In the genomic region with DNA sequence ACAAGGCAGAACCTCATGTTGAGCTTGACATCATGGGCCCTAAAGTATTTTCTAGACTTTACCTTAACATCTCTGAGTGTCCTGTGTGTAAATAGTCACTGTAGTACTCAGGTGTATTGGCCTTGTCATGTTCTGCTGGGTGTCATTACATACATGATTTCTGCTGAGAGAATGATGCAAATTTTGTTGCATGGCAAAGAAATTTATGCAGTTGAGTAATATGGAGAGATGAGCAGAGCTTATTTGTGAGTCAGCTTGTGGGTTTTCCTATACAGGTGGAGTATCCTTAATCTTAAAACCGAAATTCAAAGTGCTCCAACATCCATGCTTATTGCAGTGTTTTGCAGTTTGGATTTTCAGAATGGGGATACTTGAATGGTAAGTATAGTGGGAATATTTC, we compare ENCODE assay signal across 10 cellular contexts. TPM values are rescaled to one million over a fixed set of nuclear protein-coding genes. Genes with fewer than 3 reads are reported as not detected.
DNase-seq lines count a peak whose midpoint lies in the region; ATAC-seq and TF ChIP-seq lines count a peak whose summit lies in the region.
"Had no signal": no experiment of that assay in that cellular context is flagged by ENCODE, and none has a peak within 500 bp of the region (broad histone marks: within the 10 kb centered on the region; RNA-seq: fewer than 3 reads in every experiment).

No MANE protein-coding gene starts in this region.

- no peak overlapping the region for H3K4me3 ChIP-seq in neuronal stem cell (ENCODE audit: low read length in 2 of 2)
- H3K4me3 ChIP-seq: skin epidermis had no signal

- H3K4me3 Mint-ChIP-seq in Calu3 (ENCODE audit: low read depth, unreplicated experiment), result peak overlapping the region; percentile 38

- intact Hi-C loops in Calu3 (cut with micrococcal nuclease; ENCODE audit: unreplicated experiment), result loop anchor here (5.0 kb wide), 1 partner anchor 184 kb away; no protein-coding TSS in a partner anchor

- no peaks in the 10 kb centered on the region for H3K79me1 ChIP-seq in neuronal stem cell (ENCODE audit: low read depth, low read length)

- no peak for TF ChIP-seq CTCF in Calu3 (IDR thresholded peaks at IDR 0.05; ENCODE audit: unreplicated experiment)

- H3K36me3 Mint-ChIP-seq in Calu3 (ENCODE audit: insufficient read depth, unreplicated experiment), result peaks cover 12% of the 10 kb centered on the region

- H3K4me2 ChIP-seq in neuronal stem cell (ENCODE audit: insufficient read depth, low read length, poor library complexity, severe bottlenecking), result no peak overlapping the region

- H3K27ac ChIP-seq in cingulate gyrus (ENCODE audit: low read depth, low read length) (peak overlapping the region; percentile 12), neuronal stem cell (replicated peaks; ENCODE audit: low read length) (no peak overlapping the region)

- no peak overlapping the region for H3K18ac ChIP-seq in neuronal stem cell (ENCODE audit: low read length)

- H3K4ac ChIP-seq in neuronal stem cell (ENCODE audit: low read length), result no peak overlapping the region

- H4K8ac ChIP-seq in neuronal stem cell (ENCODE audit: low read depth, low read length), result no peak overlapping the region

- H2BK12ac ChIP-seq in neuronal stem cell (ENCODE audit: low read length), result no peak overlapping the region

- H2BK120ac ChIP-seq in neuronal stem cell (ENCODE audit: low read depth, low read length), result no peak overlapping the region

- peaks cover 48% of the 10 kb centered on the region for H3K4me1 Mint-ChIP-seq in Calu3 (ENCODE audit: low read depth, unreplicated experiment)

- no peak overlapping the region for H3K23ac ChIP-seq in neuronal stem cell (ENCODE audit: low read depth, low read length, poor library complexity)

- H3K14ac ChIP-seq in neuronal stem cell (ENCODE audit: low read length), result no peak overlapping the region

- H3K27ac Mint-ChIP-seq in Calu3 (ENCODE audit: unreplicated experiment), result peak overlapping the region; percentile 58

- H3K4me1 ChIP-seq in neuronal stem cell (ENCODE audit: control insufficient read depth in 2 of 2, insufficient read depth in 1 of 2, low read depth in 1 of 2, low read length in 2 of 2), result peaks cover 7 to 11% of the 10 kb centered on the region in 2 donors

- no peaks in the 10 kb centered on the region for H3K27me3 Mint-ChIP-seq in Calu3 (ENCODE audit: unreplicated experiment)

- BruUV-seq in Calu3 (replicated peaks; lab: Mats Ljungman, UMichigan), result no TSS peak

- DNase-seq in Calu3 (no peak), NCI-H446 (lab: John Stamatoyannopoulos, UW) (no peak), DMS79 treated with DMSO at 0.1 percent for 48 hours (lab: John Stamatoyannopoulos, UW) (no peak), neuronal stem cell (ENCODE audit: low spot score) (no peak), T-helper 9 cell (no peak)

- no peaks in the 10 kb centered on the region for H3K27me3 ChIP-seq in neuronal stem cell (ENCODE audit: control insufficient read depth in 3 of 3, insufficient read depth in 3 of 3, low read depth in 1 of 3, low read length in 3 of 3)

- H4K91ac ChIP-seq in neuronal stem cell (ENCODE audit: low read depth, low read length, poor library complexity), result no peak overlapping the region

- CTCF ChIA-PET in Calu3 (lab: Charles Lee), result interaction anchor here (0.6 to 1.8 kb wide), 2 partner anchors 36 to 1236 kb away, joined by 3 to 4 read pairs; no protein-coding TSS in a partner anchor

- H3K36me3 ChIP-seq in neuronal stem cell (replicated peaks in 1 of 2; ENCODE audit: control insufficient read depth in 2 of 2, insufficient read depth in 2 of 2, low read length in 2 of 2), result no peaks in the 10 kb centered on the region

- WGBS in neuronal stem cell (ENCODE audit: extremely low coverage in 2 of 2, insufficient read length in 2 of 2, insufficient replicate concordance in 1 of 2), 2 donors, result no CpG with 5 or more reads among the region's 1 CpG

- no peaks in the 10 kb centered on the region for H3K9me3 Mint-ChIP-seq in Calu3 (ENCODE audit: low read depth, unreplicated experiment)

- ATAC-seq in GM18907 (IDR thresholded peaks at IDR 0.05; ENCODE audit: unreplicated experiment) (peak; percentile 46), HG03175 (IDR thresholded peaks at IDR 0.05; ENCODE audit: unreplicated experiment) (peak; percentile 34)
- ATAC-seq: Panc1 had no signal

- H2AFZ ChIP-seq in neuronal stem cell (ENCODE audit: low read length), result no peak overlapping the region

- no peak overlapping the region for H2AK5ac ChIP-seq in neuronal stem cell (ENCODE audit: low read depth, low read length)

- H3K9ac ChIP-seq in neuronal stem cell (ENCODE audit: low read depth, low read length, poor library complexity), result no peak overlapping the region

- no peaks in the 10 kb centered on the region for H3K9me3 ChIP-seq in neuronal stem cell (replicated peaks in 1 of 2; ENCODE audit: control insufficient read depth in 2 of 2, insufficient read depth in 1 of 2, low read depth in 1 of 2, low read length in 2 of 2)

- no peak overlapping the region for H2BK5ac ChIP-seq in neuronal stem cell (ENCODE audit: low read length)

- no peak overlapping the region for H2BK15ac ChIP-seq in neuronal stem cell (ENCODE audit: low read length)

RNA-seq across cellular contexts. Expression of a gene that starts 36.6 kb away (rescaled TPM):
- 2.7 and 4.8 TPM in 2 replicates for total RNA-seq in Calu3 (2022)
- 12.4 TPM for polyA plus RNA-seq in neuronal stem cell (2013, experiment 1 of 2)
- polyA plus RNA-seq in neuronal stem cell (2013, experiment 2 of 2), result 12.5 TPM
